In genomic region chr5:149551227-149552037, GRCh38 we compare ENCODE assay signal across 8 cellular contexts. TPM values are rescaled to one million over a fixed set of nuclear protein-coding genes. Genes with fewer than 3 reads are reported as not detected.
DNase-seq lines count a peak whose midpoint lies in the region; ATAC-seq and TF ChIP-seq lines count a peak whose summit lies in the region.

CSNK1A1 (minus strand) TSS chr5:149551439; CDS start chr5:149550964, 475 bp downstream.

- H3K9me3 ChIP-seq in SK-N-SH (no peaks in the 10 kb centered on the region), suprapubic skin (no peaks in the 10 kb centered on the region)

- TF ChIP-seq EP300 in SK-N-SH (IDR thresholded peaks at IDR 0.05; ENCODE audit: borderline replicate concordance in 1 of 2, low read depth in 1 of 2, low read length in 1 of 2) (0 out of 4 replicates have a peak, but pooled peaks have one; percentile 6 to 19), suprapubic skin (IDR thresholded peaks at IDR 0.05) (no peak)

- peak; percentile 63 for TF ChIP-seq CTCF in GM10266 (IDR thresholded peaks at IDR 0.05; ENCODE audit: control insufficient read depth, insufficient read depth, low read depth, missing control alignments)
- TF ChIP-seq CTCF in SK-N-SH (IDR thresholded peaks at IDR 0.05) = peak; percentile 78
- TF ChIP-seq CTCF in suprapubic skin (IDR thresholded peaks at IDR 0.05) = peak; percentile 81 to 89

- POLR2A ChIA-PET in SK-N-SH (lab: Yijun Ruan, JAX) = interaction anchor here (0.7 to 1.8 kb wide), 17 partner anchors 8 to 231 kb away, joined by 3 to 7 read pairs (median 3); partner anchors contain the start of genes ARHGEF37, GRPEL2 and PCYOX1L

- peaks cover 58% of the 10 kb centered on the region for H3K79me2 ChIP-seq in SK-N-SH (ENCODE audit: insufficient read depth)

- peak within 1 kb of the TSS; percentile 100 for H3K9ac ChIP-seq in SK-N-SH

- H3K4me2 ChIP-seq in SK-N-SH = peak within 1 kb of the TSS; percentile 96

- TF ChIP-seq RAD21 in SK-N-SH (IDR thresholded peaks at IDR 0.05; ENCODE audit: low read length) = peak; percentile 66

- peak within 1 kb of the TSS; percentile 88 to 95 for H3K4me3 ChIP-seq in SK-N-SH (ENCODE audit: low read depth in 2 of 2, low read length in 1 of 2)
- H3K4me3 ChIP-seq in suprapubic skin = peak within 1 kb of the TSS; percentile 78

- no peaks in the 10 kb centered on the region for H3K9me2 ChIP-seq in SK-N-SH

- ATAC-seq in HG02588 (IDR thresholded peaks at IDR 0.05; ENCODE audit: unreplicated experiment) = peak; percentile 88

- H3K36me3 ChIP-seq in SK-N-SH (replicated peaks in 1 of 2; ENCODE audit: control insufficient read depth in 1 of 2, insufficient read depth in 2 of 2, low read length in 1 of 2) = peaks cover 18 to 36% of the 10 kb centered on the region in 2 experiments
- H3K36me3 ChIP-seq in suprapubic skin = peaks cover 4% of the 10 kb centered on the region

- TF ChIP-seq POLR2A in suprapubic skin (IDR thresholded peaks at IDR 0.05) = peak; percentile 65 to 93

- DNase-seq in GM10266 (ENCODE audit: extremely low spot score) = peak; percentile 97
- DNase-seq in NCI-H1048 (lab: John Stamatoyannopoulos, UW) = peak; percentile 93
- peak; percentile 99 for DNase-seq in SK-N-SH
- DNase-seq in activated naive CD4-positive, alpha-beta T cell treated with anti-CD3 and anti-CD28 coated beads, Interleukin-2, amount 50 U/mL, for 16 hours = peak; percentile 99
- peak; percentile 99 for DNase-seq in germinal center (ENCODE audit: low spot score)
- peak; percentile 73 to 99 (median 97) for DNase-seq in nucleus accumbens (lab: John Stamatoyannopoulos, UW)
- peak; percentile 98 to 99 for DNase-seq in suprapubic skin (ENCODE audit: low spot score in 2 of 2)

- H2AFZ ChIP-seq in SK-N-SH (ENCODE audit: low read depth) = peak within 1 kb of the TSS; percentile 41

- H3K27me3 ChIP-seq in SK-N-SH (ENCODE audit: insufficient read depth) (no peaks in the 10 kb centered on the region), suprapubic skin (no peaks in the 10 kb centered on the region)

- H3K27ac ChIP-seq in SK-N-SH (ENCODE audit: low read depth in 2 of 2, low read length in 1 of 2) (peak within 1 kb of the TSS; percentile 92 to 96), suprapubic skin (peak within 1 kb of the TSS; percentile 99)

- peaks cover 13% of the 10 kb centered on the region for H4K20me1 ChIP-seq in SK-N-SH (ENCODE audit: insufficient read depth)

- WGBS in SK-N-SH (ENCODE audit: low lambda C conversion rate) = under 1% methylated on average over 16 of the region's 67 CpGs
- WGBS in suprapubic skin = 2% methylated on average over 20 of the region's 67 CpGs

- CTCF ChIA-PET in SK-N-SH (lab: Yijun Ruan, JAX) = interaction anchor here (0.5 to 7.0 kb wide), 37 partner anchors 10 to 277 kb away, joined by 3 to 79 read pairs (median 4); partner anchors contain the start of genes ARHGEF37 and PCYOX1L

- peaks cover 12% of the 10 kb centered on the region for H3F3A ChIP-seq in SK-N-SH (replicated peaks; ENCODE audit: insufficient read depth)

- H3K4me1 ChIP-seq in SK-N-SH (ENCODE audit: control insufficient read depth in 1 of 2, insufficient read depth in 2 of 2, low read depth in 1 of 2, low read length in 1 of 2) = peaks cover 6 to 15% of the 10 kb centered on the region in 2 experiments; a peak in 3 of 4 replicates
- H3K4me1 ChIP-seq in suprapubic skin = peaks cover 37% of the 10 kb centered on the region

TF ChIP-seq in SK-N-SH, 30 proteins besides CTCF, POLR2A, EP300 and RAD21 (continues in another document):
- no peak for TF ChIP-seq EZH2phosphoT487 (IDR thresholded peaks at IDR 0.05; ENCODE audit: borderline replicate concordance, low read depth)
- TF ChIP-seq SIN3A (IDR thresholded peaks at IDR 0.05; ENCODE audit: borderline replicate concordance, low read depth, low read length) = peak; percentile 60; the same call in 1 of the 2 replicates
- no peak for TF ChIP-seq FOXJ3 (CRISPR knock-in tag; IDR thresholded peaks at IDR 0.05)
- TF ChIP-seq NRF1 (IDR thresholded peaks at IDR 0.05; ENCODE audit: low read depth, low read length) = peak; percentile 97
- TF ChIP-seq GATA2 (CRISPR knock-in tag; IDR thresholded peaks at IDR 0.05) = no peak
- TF ChIP-seq TEAD4 (IDR thresholded peaks at IDR 0.05; ENCODE audit: borderline replicate concordance, insufficient read depth) = 0 out of 2 replicates have a peak, but pooled peaks have one; percentile 57
- no peak for TF ChIP-seq FOSL2 (IDR thresholded peaks at IDR 0.05; ENCODE audit: borderline replicate concordance, low read depth)
- TF ChIP-seq USF2 (IDR thresholded peaks at IDR 0.05; ENCODE audit: borderline replicate concordance, low read depth, low read length) = no peak
- 0 out of 2 replicates have a peak, but pooled peaks have one; percentile 22 for TF ChIP-seq PBX3 (IDR thresholded peaks at IDR 0.05)
- peak; percentile 90 for TF ChIP-seq POLR2AphosphoS5 (IDR thresholded peaks at IDR 0.05; ENCODE audit: low read depth, low read length)
- peak; percentile 34 for TF ChIP-seq SMC3 (IDR thresholded peaks at IDR 0.05; ENCODE audit: low read depth, low read length)
- TF ChIP-seq TCF12 (IDR thresholded peaks at IDR 0.05) = peak; percentile 2; the same call in 1 of the 2 replicates
- TF ChIP-seq REST (IDR thresholded peaks at IDR 0.05; ENCODE audit: low read depth, low read length) = peak; percentile 46; the same call in 1 of the 2 replicates
- TF ChIP-seq JUND (IDR thresholded peaks at IDR 0.05) = no peak
- no peak for TF ChIP-seq RXRA (IDR thresholded peaks at IDR 0.05; ENCODE audit: borderline replicate concordance, low read depth)
- TF ChIP-seq RCOR1 (IDR thresholded peaks at IDR 0.05; ENCODE audit: low read length) = peak; percentile 21; the same call in 1 of the 2 replicates
- peak; percentile 94 for TF ChIP-seq YY1 (IDR thresholded peaks at IDR 0.05; ENCODE audit: low read depth)
- peak; percentile 87 for TF ChIP-seq ELF1 (IDR thresholded peaks at IDR 0.05)
- no peak for TF ChIP-seq MEF2A (IDR thresholded peaks at IDR 0.05; ENCODE audit: borderline replicate concordance, low read depth)
- TF ChIP-seq RFX5 (IDR thresholded peaks at IDR 0.05; ENCODE audit: low read length) = peak; percentile 52; the same call in 1 of the 2 replicates
- TF ChIP-seq CHD2 (IDR thresholded peaks at IDR 0.05; ENCODE audit: low read length, partially characterized antibody) = no peak

RNA-seq across cellular contexts. Expression of gene CSNK1A1, which starts in this region (rescaled TPM):
- 70.7 and 96.6 TPM in 2 replicates for polyA plus RNA-seq in SK-N-SH (2012; rRNA removed)
- 109 and 118 TPM in 2 replicates for polyA plus RNA-seq in SK-N-SH (2012; cell fraction: cytosol; rRNA removed)
- polyA plus RNA-seq in SK-N-SH (2012; cell fraction: nucleus; rRNA removed) = 63.2 and 77.8 TPM in 2 replicates
- total RNA-seq in suprapubic skin = 100 to 1,000 TPM; 273 to 365 (median 320) TPM

Comparison
In these comparisons a context has a peak if more than half of its experiments do, and no peak if none do; other contexts are left out.
1. Peak in every context shown above with its lines: DNase-seq, ATAC-seq, H3K4me3 ChIP-seq and H3K27ac ChIP-seq.